In genomic region chr6:125310994-125311649, GRCh38 we compare ENCODE assay signal across 8 cellular contexts. TPM values are rescaled to one million over a fixed set of nuclear protein-coding genes. Genes with fewer than 3 reads are reported as not detected.
DNase-seq lines count a peak whose midpoint lies in the region; FAIRE-seq and TF ChIP-seq lines count a peak whose summit lies in the region.

No MANE protein-coding gene starts in this region.

- H3K9ac ChIP-seq in endodermal cell (ENCODE audit: extremely low read depth, low read length, poor library complexity, severe bottlenecking) = no peak overlapping the region

- peak; percentile 44 for FAIRE-seq in A204.1 (lab: Jason Lieb, UNC)

- H3K9me3 Mint-ChIP-seq in endodermal cell = no peaks in the 10 kb centered on the region

- no peaks in the 10 kb centered on the region for H3K36me3 ChIP-seq in endodermal cell (ENCODE audit: control insufficient read depth, insufficient read depth, low read length)

- H3K4me3 ChIP-seq in HFF-Myc (replicated peaks; ENCODE audit: low read depth, low read length) (no peak overlapping the region), endodermal cell (ENCODE audit: low read length) (no peak overlapping the region)

- H3K27ac Mint-ChIP-seq in endodermal cell = no peak overlapping the region

- peak; percentile 41 for DNase-seq in HFF-Myc (ENCODE audit: extremely low read depth, low read depth)
- DNase-seq in M059J (ENCODE audit: low read depth) = peak; percentile 71
- peak; percentile 63 for DNase-seq in RPMI7951 (ENCODE audit: low read depth)
- DNase-seq in endodermal cell = peak; percentile 57
- DNase-seq in midbrain (lab: John Stamatoyannopoulos, UW) = peak; percentile 73
- DNase-seq in UCSD-AML1 (lab: John Stamatoyannopoulos, UW; ENCODE audit: unreplicated experiment) = no peak

- peak; percentile 75 for TF ChIP-seq CTCF in GM12872 (IDR thresholded peaks at IDR 0.05; ENCODE audit: insufficient read depth, low read depth, low read length)
- TF ChIP-seq CTCF in HFF-Myc (IDR thresholded peaks at IDR 0.05; ENCODE audit: low read depth, low read length, missing control alignments) = peak; percentile 67
- TF ChIP-seq CTCF in endodermal cell (conservative IDR thresholded peaks at IDR 0.05) = peak; percentile 92

- H3K4me1 ChIP-seq in endodermal cell (ENCODE audit: control insufficient read depth, insufficient read depth, low read length) = peaks cover 2% of the 10 kb centered on the region

- no peak overlapping the region for H3K4me3 Mint-ChIP-seq in endodermal cell

- no peaks in the 10 kb centered on the region for H3K36me3 Mint-ChIP-seq in endodermal cell (ENCODE audit: low read depth)

- peaks cover 24% of the 10 kb centered on the region for H3K27me3 Mint-ChIP-seq in endodermal cell (ENCODE audit: insufficient read depth)

- H3K27ac ChIP-seq in endodermal cell (ENCODE audit: low read depth, low read length) = no peak overlapping the region

- H3K4me1 Mint-ChIP-seq in endodermal cell = peaks cover 2% of the 10 kb centered on the region

- H3K9me3 ChIP-seq in endodermal cell (ENCODE audit: control insufficient read depth, low read length) = peaks cover 1% of the 10 kb centered on the region

- 61 to 73% methylated on average over 5 to 7 of the region's 7 CpGs for WGBS in endodermal cell (ENCODE audit: insufficient coverage in 1 of 2, insufficient read length in 1 of 2), 2 experiments

- H3K27me3 ChIP-seq in endodermal cell (ENCODE audit: control insufficient read depth, insufficient read depth, low read length, poor library complexity, severe bottlenecking) = peaks cover 29% of the 10 kb centered on the region

RNA-seq across cellular contexts. Expression of gene HDDC2, which starts 9.4 kb away (rescaled TPM):
- 62.9 and 84.3 TPM in 2 replicates for total RNA-seq in M059J (2014; rRNA removed; shearing (Covaris generic))
- 86.6 and 90.8 TPM in 2 replicates for total RNA-seq in RPMI7951 (2014; rRNA removed; shearing (Covaris generic))
- 100 to 1,000 TPM in 1 of 2 donors, 10 to 100 TPM in 1; 76.4 to 108 TPM for total RNA-seq in endodermal cell
- polyA plus RNA-seq in endodermal cell (2013, experiment 1 of 2) = 117 TPM
- 112 TPM for polyA plus RNA-seq in endodermal cell (2013, experiment 2 of 2)
